26 cellular contexts compared by ENCODE assay signal in the genomic region with DNA sequence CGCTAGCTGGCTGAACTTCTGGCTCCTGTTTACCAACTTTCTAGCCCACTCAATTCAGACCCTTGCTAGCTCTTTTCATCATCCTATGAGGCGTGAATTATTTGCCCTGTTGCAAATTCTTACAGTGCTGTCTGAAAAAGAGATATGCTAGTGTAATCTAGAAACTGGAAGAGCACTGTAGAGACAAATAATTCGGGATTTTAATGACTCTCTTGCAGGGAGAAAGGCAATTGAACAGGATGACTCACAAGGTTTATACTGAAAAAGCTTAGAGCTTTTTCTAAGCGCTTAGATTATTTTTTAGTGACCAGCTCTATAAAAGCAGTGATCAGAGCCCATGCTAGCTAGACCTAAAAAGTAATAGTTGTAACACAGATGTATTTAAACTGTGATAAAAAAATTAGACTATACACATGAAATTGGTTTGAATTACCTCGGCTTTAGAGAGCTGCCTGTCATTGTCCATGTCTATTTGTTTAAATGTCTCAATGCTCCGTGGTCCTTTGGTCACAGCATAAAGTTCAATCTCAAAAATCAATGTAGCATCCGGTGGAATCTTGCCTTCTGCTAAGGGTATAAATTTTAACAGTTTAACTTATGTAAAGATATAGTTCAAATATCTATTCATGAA.
"Had no signal": no experiment of that assay in that cellular context is flagged by ENCODE, and none has a peak within 500 bp of the region (broad histone marks: within the 10 kb centered on the region; RNA-seq: fewer than 3 reads in every experiment).

No MANE protein-coding gene starts in this region.

- H3K36me3 ChIP-seq: prostate gland had no signal

- H3K4me3 ChIP-seq: left lung, lung, pancreas, prostate gland, sigmoid colon, spleen, suprapubic skin, thoracic aorta, tibial artery, upper lobe of right lung had no signal

- H3K4me1 ChIP-seq: left lung, pancreas, prostate gland, spleen, suprapubic skin, upper lobe of right lung had no signal

- H3K9me3 ChIP-seq: left lung, pancreas, prostate gland, sigmoid colon, spleen, suprapubic skin, thoracic aorta, tibial artery, upper lobe of right lung had no signal

- DNase-seq: hippocampal formation; kidney glomerular epithelial cell; left cardiac atrium; left lung; mesendoderm; naive B cell; natural killer cell; pancreas; posterior cingulate gyrus; retina; right cardiac atrium; sigmoid colon; small intestine; spleen; stimulated activated CD4-positive, alpha-beta T cell treated with anti-CD3 and anti-CD28 coated beads, Interleukin-4, amount 100 ng/mL, for 24 hours; stimulated activated naive CD4-positive, alpha-beta T cell; tibial artery; trophoblast cell; upper lobe of right lung had no signal

- H3K27ac ChIP-seq: left lung, pancreas, prostate gland, sigmoid colon, spleen, suprapubic skin, thoracic aorta, tibial artery, upper lobe of right lung had no signal

- H3K27me3 ChIP-seq: left lung, pancreas, sigmoid colon, spleen, suprapubic skin, tibial artery, upper lobe of right lung had no signal

- ATAC-seq: left cardiac atrium; left lung; natural killer cell; pancreas; right cardiac atrium; stimulated activated effector memory CD8-positive, alpha-beta T cell treated with anti-CD3 and anti-CD28 coated beads, Interleukin-12 subunit alpha, Interleukin-12 subunit beta, amount 100 ng/mL, for 72 hours; upper lobe of right lung had no signal

- FAIRE-seq: keratinocyte, pancreas, urothelium cell line had no signal
